20 cellular contexts compared by ENCODE assay signal in the genomic region with DNA sequence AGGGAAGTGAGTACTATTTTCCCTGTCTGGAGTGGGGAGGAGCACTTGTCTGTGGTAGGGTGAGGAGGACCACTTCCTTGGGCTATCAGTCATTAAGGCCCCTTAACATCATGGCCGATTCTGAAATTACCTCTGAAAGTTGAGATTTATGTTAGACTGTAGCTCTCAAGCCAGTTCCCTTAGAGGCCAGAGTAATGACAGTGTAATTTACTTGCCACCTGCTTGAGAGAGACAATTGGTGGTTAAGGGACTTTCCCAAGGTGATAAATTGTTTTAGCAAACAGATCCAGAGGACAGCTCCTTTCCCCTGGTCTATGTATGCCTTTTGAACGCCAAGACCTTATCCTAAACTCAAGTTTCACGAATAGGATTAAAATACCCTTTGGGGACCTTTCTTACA. TPM values are rescaled to one million over a fixed set of nuclear protein-coding genes. Genes with fewer than 3 reads are reported as not detected.
A peak's percentile ranks its signal among the peaks of the same experiment; 100 is the strongest.
DNase-seq lines count a peak whose midpoint lies in the region; ATAC-seq and TF ChIP-seq lines count a peak whose summit lies in the region.
"Had no signal": no experiment of that assay in that cellular context is flagged by ENCODE, and none has a peak within 500 bp of the region (broad histone marks: within the 10 kb centered on the region; RNA-seq: fewer than 3 reads in every experiment).

No MANE protein-coding gene starts in this region.

- H3K4me1 ChIP-seq in KMS-11 (ENCODE audit: low read depth, poor library complexity, severe bottlenecking), result peaks cover 73% of the 10 kb centered on the region
- H3K4me1 ChIP-seq: ascending aorta had no signal

- no peaks in the 10 kb centered on the region for H3K27me3 ChIP-seq in KMS-11 (ENCODE audit: insufficient read depth, low read depth)
- H3K27me3 ChIP-seq: ascending aorta had no signal

- H3K36me3 ChIP-seq in KMS-11 (ENCODE audit: insufficient read depth), result no peaks in the 10 kb centered on the region
- H3K36me3 ChIP-seq: ascending aorta had no signal

- peak; percentile 44 for DNase-seq in left kidney (ENCODE audit: low read depth, low spot score)
- DNase-seq in T-helper 2 cell treated with Interferon-gamma antibody and Interleukin-4, amounts not matched to agents 5 μg/mL and 100 μg/mL, for 36 hours (ENCODE audit: low spot score), result no peak
- no peak for DNase-seq in HT-29 (ENCODE audit: low spot score)
- DNase-seq in stimulated activated naive CD4-positive, alpha-beta T cell (lab: John Stamatoyannopoulos, UW), result no peak
- DNase-seq in activated CD4-positive, alpha-beta T cell treated with anti-CD3 and anti-CD28 coated beads for 1 hour, result no peak
- DNase-seq: activated T-cell treated with anti-CD3 and anti-CD28 coated beads, Interleukin-2, amount 50 U/mL, for 1 hour; Karpas-422; naive B cell; NCI-H2107; retina; stimulated activated CD4-positive, alpha-beta T cell treated with anti-CD3 and anti-CD28 coated beads, Interleukin-4, amount 100 ng/mL, for 24 hours had no signal

- H3K27ac Mint-ChIP-seq in T-helper 2 cell treated with Interferon-gamma antibody and Interleukin-4, amounts not matched to agents 5 μg/mL and 100 μg/mL, for 36 hours, result no peak overlapping the region
- H3K27ac Mint-ChIP-seq: B cell; naive B cell; stimulated activated naive CD8-positive, alpha-beta T cell treated with anti-CD3 and anti-CD28 coated beads, Interleukin-15, Interleukin-2, amounts not matched to agents 100 ng/mL and 50 ng/mL, for 24 hours had no signal

- H3K4me1 Mint-ChIP-seq in T-helper 2 cell treated with Interferon-gamma antibody and Interleukin-4, amounts not matched to agents 5 μg/mL and 100 μg/mL, for 36 hours (ENCODE audit: low read depth), result no peaks in the 10 kb centered on the region

- H4K20me1 ChIP-seq in KMS-11 (ENCODE audit: insufficient read depth), result no peaks in the 10 kb centered on the region

- no peaks in the 10 kb centered on the region for H3K79me2 ChIP-seq in KMS-11 (ENCODE audit: insufficient read depth, low read depth)

- no peak overlapping the region for H3K4me3 ChIP-seq in KMS-11 (IDR thresholded peaks at IDR 0.05; ENCODE audit: insufficient read depth, low read depth, low read length)
- H3K4me3 ChIP-seq: ascending aorta had no signal

- H3K27me3 Mint-ChIP-seq in T-helper 2 cell treated with Interferon-gamma antibody and Interleukin-4, amounts not matched to agents 5 μg/mL and 100 μg/mL, for 36 hours (ENCODE audit: low read depth), result peaks cover 13% of the 10 kb centered on the region
- H3K27me3 Mint-ChIP-seq: B cell had no signal

- ATAC-seq in GM18511 (IDR thresholded peaks at IDR 0.05; ENCODE audit: unreplicated experiment), result peak; percentile 63
- ATAC-seq in GM21423 (IDR thresholded peaks at IDR 0.05; ENCODE audit: unreplicated experiment), result peak; percentile 56
- ATAC-seq: activated CD4-positive, CD25-positive, alpha-beta regulatory T cell treated with anti-CD3 and anti-CD28 coated beads, Interleukin-2, amount 50 U/mL, for 24 hours; HCT116; SK-N-SH treated with all-trans-retinoic acid at 6 μM for 48 hours had no signal

- H2AFZ ChIP-seq in KMS-11 (ENCODE audit: low read depth), result peak overlapping the region; percentile 11; the same call in 1 of the 2 replicates

- H3K9ac ChIP-seq in KMS-11, result peak overlapping the region; percentile 33; the same call in 1 of the 2 replicates

- H3K27ac ChIP-seq in KMS-11, result peak overlapping the region; percentile 79
- H3K27ac ChIP-seq: ascending aorta had no signal

- H3K9me3 Mint-ChIP-seq in T-helper 2 cell treated with Interferon-gamma antibody and Interleukin-4, amounts not matched to agents 5 μg/mL and 100 μg/mL, for 36 hours, result no peaks in the 10 kb centered on the region
- H3K9me3 Mint-ChIP-seq: naive B cell; stimulated activated naive CD8-positive, alpha-beta T cell treated with anti-CD3 and anti-CD28 coated beads, Interleukin-15, Interleukin-2, amounts not matched to agents 100 ng/mL and 50 ng/mL, for 24 hours had no signal

- H3K4me2 ChIP-seq in KMS-11, result peak overlapping the region; percentile 49

- H3K36me3 Mint-ChIP-seq in T-helper 2 cell treated with Interferon-gamma antibody and Interleukin-4, amounts not matched to agents 5 μg/mL and 100 μg/mL, for 36 hours (ENCODE audit: low read depth), result no peaks in the 10 kb centered on the region

- no peak for TF ChIP-seq CTCF in KMS-11 (conservative IDR thresholded peaks at IDR 0.05; ENCODE audit: low read depth, low read length)

- H3K4me3 Mint-ChIP-seq in T-helper 2 cell treated with Interferon-gamma antibody and Interleukin-4, amounts not matched to agents 5 μg/mL and 100 μg/mL, for 36 hours, result no peak overlapping the region
- H3K4me3 Mint-ChIP-seq: B cell; naive B cell; stimulated activated naive CD8-positive, alpha-beta T cell treated with anti-CD3 and anti-CD28 coated beads, Interleukin-15, Interleukin-2, amounts not matched to agents 100 ng/mL and 50 ng/mL, for 24 hours had no signal

RNA-seq across cellular contexts. Expression of a gene that starts 56.1 kb away (rescaled TPM):
- total RNA-seq in HT-29 (2014; rRNA removed; shearing (Covaris generic)), result 78.2 and 83.9 TPM in 2 replicates
